In genomic region chr7:105297309-105297708, GRCh38 we compare ENCODE assay signal across 14 cellular contexts.
A peak's percentile ranks its signal among the peaks of the same experiment; 100 is the strongest.
DNase-seq lines count a peak whose midpoint lies in the region; ATAC-seq and TF ChIP-seq lines count a peak whose summit lies in the region.
"Had no signal": no experiment of that assay in that cellular context is flagged by ENCODE, and none has a peak within 500 bp of the region (broad histone marks: within the 10 kb centered on the region; RNA-seq: fewer than 3 reads in every experiment).

No MANE protein-coding gene starts in this region.

- no peaks in the 10 kb centered on the region for H3K27me3 Mint-ChIP-seq in T-helper 2 cell treated with Interferon-gamma antibody and Interleukin-4, amounts not matched to agents 5 μg/mL and 100 μg/mL, for 36 hours (ENCODE audit: low read depth)
- H3K27me3 Mint-ChIP-seq in activated naive CD8-positive, alpha-beta T cell treated with anti-CD3 and anti-CD28 coated beads, Interleukin-2, amount 10 ng/mL, durations not matched to agents 7 days and 5 days: no peaks in the 10 kb centered on the region
- H3K27me3 Mint-ChIP-seq in activated naive CD8-positive, alpha-beta T cell treated with anti-CD3 and anti-CD28 coated beads for 36 hours: no peaks in the 10 kb centered on the region
- H3K27me3 Mint-ChIP-seq in activated CD4-positive, alpha-beta memory T cell treated with anti-CD3 and anti-CD28 coated beads for 36 hours: no peaks in the 10 kb centered on the region
- H3K27me3 Mint-ChIP-seq in natural killer cell (ENCODE audit: low read depth in 2 of 2): no peaks in the 10 kb centered on the region

- ATAC-seq in activated naive CD8-positive, alpha-beta T cell treated with anti-CD3 and anti-CD28 coated beads, Interleukin-2, amount 10 ng/mL, durations not matched to agents 7 days and 5 days (ENCODE audit: low read depth): no peak
- no peak for ATAC-seq in natural killer cell
- no peak for ATAC-seq in HG03108 (IDR thresholded peaks at IDR 0.05; ENCODE audit: unreplicated experiment)
- ATAC-seq: GM23338 had no signal

- POLR2A ChIA-PET in activated naive CD8-positive, alpha-beta T cell treated with anti-CD3 and anti-CD28 coated beads, Interleukin-2, amount 10 ng/mL, durations not matched to agents 7 days and 5 days (lab: Charles Lee): no interaction called here
- POLR2A ChIA-PET in activated CD4-positive, alpha-beta memory T cell treated with anti-CD3 and anti-CD28 coated beads for 36 hours (lab: Charles Lee): interaction anchor here (0.6 to 3.5 kb wide), 5 partner anchors 8 to 282 kb away, joined by 3 to 17 read pairs (median 6); no protein-coding TSS in a partner anchor

- intact Hi-C loops in activated CD4-positive, alpha-beta memory T cell treated with anti-CD3 and anti-CD28 coated beads for 36 hours (cut with micrococcal nuclease): loop anchor here (5.0 kb wide), 2 partner anchors 90 to 510 kb away; partner anchors contain the start of gene SRPK2
- intact Hi-C loops in natural killer cell (cut with micrococcal nuclease): loop anchor here (5.0 kb wide), 1 partner anchor 50 kb away; no protein-coding TSS in a partner anchor
- intact Hi-C loops in head of caudate nucleus (cut with DNase I): no loop called here

- TF ChIP-seq CTCF in natural killer cell (IDR thresholded peaks at IDR 0.05): no peak

- CTCF ChIA-PET in activated CD4-positive, alpha-beta memory T cell treated with anti-CD3 and anti-CD28 coated beads for 36 hours (lab: Charles Lee): interaction anchor here (1.1 to 2.6 kb wide), 5 partner anchors 11 to 92 kb away, joined by 3 to 15 read pairs (median 3); no protein-coding TSS in a partner anchor

- peak overlapping the region; percentile 81 for H3K27ac Mint-ChIP-seq in T-helper 2 cell treated with Interferon-gamma antibody and Interleukin-4, amounts not matched to agents 5 μg/mL and 100 μg/mL, for 36 hours
- peak overlapping the region; percentile 62 for H3K27ac Mint-ChIP-seq in activated naive CD8-positive, alpha-beta T cell treated with anti-CD3 and anti-CD28 coated beads, Interleukin-2, amount 10 ng/mL, durations not matched to agents 7 days and 5 days
- H3K27ac Mint-ChIP-seq in activated naive CD8-positive, alpha-beta T cell treated with anti-CD3 and anti-CD28 coated beads for 36 hours: no peak overlapping the region
- H3K27ac Mint-ChIP-seq in activated CD4-positive, alpha-beta memory T cell treated with anti-CD3 and anti-CD28 coated beads for 36 hours: peak overlapping the region; percentile 87
- H3K27ac Mint-ChIP-seq in natural killer cell: peak overlapping the region; percentile 59 to 85
- H3K27ac Mint-ChIP-seq: GM23338 had no signal

- H3K4me3 Mint-ChIP-seq in T-helper 2 cell treated with Interferon-gamma antibody and Interleukin-4, amounts not matched to agents 5 μg/mL and 100 μg/mL, for 36 hours: peak overlapping the region; percentile 30
- no peak overlapping the region for H3K4me3 Mint-ChIP-seq in activated naive CD8-positive, alpha-beta T cell treated with anti-CD3 and anti-CD28 coated beads, Interleukin-2, amount 10 ng/mL, durations not matched to agents 7 days and 5 days
- H3K4me3 Mint-ChIP-seq in activated naive CD8-positive, alpha-beta T cell treated with anti-CD3 and anti-CD28 coated beads for 36 hours: no peak overlapping the region
- no peak overlapping the region for H3K4me3 Mint-ChIP-seq in activated CD4-positive, alpha-beta memory T cell treated with anti-CD3 and anti-CD28 coated beads for 36 hours
- no peak overlapping the region for H3K4me3 Mint-ChIP-seq in natural killer cell
- H3K4me3 Mint-ChIP-seq: GM23338 had no signal

- no peak for DNase-seq in T-helper 2 cell treated with Interferon-gamma antibody and Interleukin-4, amounts not matched to agents 5 μg/mL and 100 μg/mL, for 36 hours (ENCODE audit: low spot score)
- DNase-seq in T-helper 2 cell (no peak), natural killer cell (no peak), head of caudate nucleus (no peak)
- DNase-seq in activated naive CD8-positive, alpha-beta T cell treated with anti-CD3 and anti-CD28 coated beads, Interleukin-2, amount 10 ng/mL, durations not matched to agents 7 days and 5 days: no peak
- no peak for DNase-seq in activated naive CD8-positive, alpha-beta T cell treated with anti-CD3 and anti-CD28 coated beads for 36 hours
- no peak for DNase-seq in activated CD4-positive, alpha-beta memory T cell treated with anti-CD3 and anti-CD28 coated beads for 36 hours
- DNase-seq: C1 segment of cervical spinal cord, DMS79, NCI-H1048, NCI-H2227 treated with DMSO at 0.1 percent for 48 hours, NCI-H524 treated with DMSO at 0.1 percent for 48 hours had no signal

- peaks cover 21% of the 10 kb centered on the region for H3K36me3 Mint-ChIP-seq in T-helper 2 cell treated with Interferon-gamma antibody and Interleukin-4, amounts not matched to agents 5 μg/mL and 100 μg/mL, for 36 hours (ENCODE audit: low read depth)
- H3K36me3 Mint-ChIP-seq in activated naive CD8-positive, alpha-beta T cell treated with anti-CD3 and anti-CD28 coated beads, Interleukin-2, amount 10 ng/mL, durations not matched to agents 7 days and 5 days: peaks cover 10% of the 10 kb centered on the region
- peaks cover 25% of the 10 kb centered on the region for H3K36me3 Mint-ChIP-seq in activated naive CD8-positive, alpha-beta T cell treated with anti-CD3 and anti-CD28 coated beads for 36 hours
- H3K36me3 Mint-ChIP-seq in activated CD4-positive, alpha-beta memory T cell treated with anti-CD3 and anti-CD28 coated beads for 36 hours: peaks cover 9% of the 10 kb centered on the region
- H3K36me3 Mint-ChIP-seq in natural killer cell: no peaks in the 10 kb centered on the region

- peaks cover 50% of the 10 kb centered on the region for H3K4me1 Mint-ChIP-seq in T-helper 2 cell treated with Interferon-gamma antibody and Interleukin-4, amounts not matched to agents 5 μg/mL and 100 μg/mL, for 36 hours (ENCODE audit: low read depth)
- peaks cover 43% of the 10 kb centered on the region for H3K4me1 Mint-ChIP-seq in activated naive CD8-positive, alpha-beta T cell treated with anti-CD3 and anti-CD28 coated beads, Interleukin-2, amount 10 ng/mL, durations not matched to agents 7 days and 5 days
- peaks cover 46% of the 10 kb centered on the region for H3K4me1 Mint-ChIP-seq in activated naive CD8-positive, alpha-beta T cell treated with anti-CD3 and anti-CD28 coated beads for 36 hours
- peaks cover 58% of the 10 kb centered on the region for H3K4me1 Mint-ChIP-seq in activated CD4-positive, alpha-beta memory T cell treated with anti-CD3 and anti-CD28 coated beads for 36 hours (ENCODE audit: low read depth)
- H3K4me1 Mint-ChIP-seq in natural killer cell: peaks cover 52 to 66% of the 10 kb centered on the region in 2 donors

- H3K9me3 Mint-ChIP-seq in T-helper 2 cell treated with Interferon-gamma antibody and Interleukin-4, amounts not matched to agents 5 μg/mL and 100 μg/mL, for 36 hours: peaks cover 7% of the 10 kb centered on the region
- peaks cover 3% of the 10 kb centered on the region for H3K9me3 Mint-ChIP-seq in activated naive CD8-positive, alpha-beta T cell treated with anti-CD3 and anti-CD28 coated beads, Interleukin-2, amount 10 ng/mL, durations not matched to agents 7 days and 5 days
- peaks cover 4% of the 10 kb centered on the region for H3K9me3 Mint-ChIP-seq in activated naive CD8-positive, alpha-beta T cell treated with anti-CD3 and anti-CD28 coated beads for 36 hours
- H3K9me3 Mint-ChIP-seq in activated CD4-positive, alpha-beta memory T cell treated with anti-CD3 and anti-CD28 coated beads for 36 hours: no peaks in the 10 kb centered on the region
- no peaks in the 10 kb centered on the region for H3K9me3 Mint-ChIP-seq in natural killer cell
- H3K9me3 Mint-ChIP-seq: GM23338 had no signal
